31 cellular contexts compared by ENCODE assay signal in the genomic region with DNA sequence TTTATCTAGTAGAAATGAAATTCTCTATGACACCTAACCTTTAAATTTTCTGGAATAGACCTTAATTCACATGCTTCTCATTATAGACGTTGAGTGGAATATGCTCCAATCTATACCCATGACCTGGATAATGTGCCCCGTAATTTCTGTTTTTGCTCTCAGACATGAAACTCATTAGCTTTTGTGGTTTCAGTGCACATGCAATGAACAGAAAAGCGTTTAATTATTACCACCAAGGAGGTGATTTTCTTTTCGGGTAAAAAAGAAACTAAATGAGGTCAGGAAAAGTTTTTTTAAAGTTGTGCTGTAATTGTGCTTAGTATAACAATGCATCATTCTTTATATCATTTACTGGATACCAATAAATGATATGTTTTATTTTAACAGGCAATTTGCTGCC.
A peak's percentile ranks its signal among the peaks of the same experiment; 100 is the strongest.
DNase-seq lines count a peak whose midpoint lies in the region; ATAC-seq, FAIRE-seq and TF ChIP-seq lines count a peak whose summit lies in the region.
"Had no signal": no experiment of that assay in that cellular context is flagged by ENCODE, and none has a peak within 500 bp of the region (broad histone marks: within the 10 kb centered on the region; RNA-seq: fewer than 3 reads in every experiment).

No MANE protein-coding gene starts in this region.

- no peak overlapping the region for H3K9ac ChIP-seq in PC-3 (ENCODE audit: low read length)

- H3K4me3 ChIP-seq in PC-3 (ENCODE audit: low read length) (no peak overlapping the region), breast epithelium (no peak overlapping the region)
- H3K4me3 ChIP-seq: HAP-1, heart right ventricle, prostate gland, tibial nerve had no signal

- H3K9me3 Mint-ChIP-seq in activated naive CD8-positive, alpha-beta T cell treated with anti-CD3 and anti-CD28 coated beads, Interleukin-2, amount 50 U/mL, for 24 hours, result no peaks in the 10 kb centered on the region
- H3K9me3 Mint-ChIP-seq: T-helper 1 cell treated with Interleukin-12 subunit alpha and Interleukin-12 subunit beta and Interleukin-4 antibody, amounts not matched to agents 30 μg/mL and 1 μg/mL, for 36 hours had no signal

- no peaks in the 10 kb centered on the region for H3K9me2 ChIP-seq in PC-3 (replicated peaks; ENCODE audit: low read length)

- no peak overlapping the region for H2AFZ ChIP-seq in PC-3 (ENCODE audit: low read length)

- H3K27ac ChIP-seq in PC-3 (ENCODE audit: low read length) (no peak overlapping the region), breast epithelium (no peak overlapping the region)
- H3K27ac ChIP-seq: brain microvascular endothelial cell, heart right ventricle, neutrophil, prostate gland, tibial nerve, WERI-Rb-1 had no signal

- FAIRE-seq in GM12892 (lab: Jason Lieb, UNC), result no peak
- FAIRE-seq: HTR-8/SVneo had no signal

- H3K4me1 ChIP-seq in PC-3 (ENCODE audit: insufficient read depth, low read length) (no peaks in the 10 kb centered on the region), breast epithelium (no peaks in the 10 kb centered on the region)
- H3K4me1 ChIP-seq: Caco-2, heart right ventricle, prostate gland, tibial nerve had no signal

- H3K9me3 ChIP-seq in PC-3 (ENCODE audit: low read length) (no peaks in the 10 kb centered on the region), breast epithelium (no peaks in the 10 kb centered on the region)
- H3K9me3 ChIP-seq: Caco-2, HAP-1, heart right ventricle, neutrophil, prostate gland, tibial nerve had no signal

- no peak overlapping the region for H3K27ac Mint-ChIP-seq in activated naive CD8-positive, alpha-beta T cell treated with anti-CD3 and anti-CD28 coated beads, Interleukin-2, amount 50 U/mL, for 24 hours
- H3K27ac Mint-ChIP-seq: activated CD8-positive, alpha-beta memory T cell treated with anti-CD3 and anti-CD28 coated beads, Interleukin-2, amount 10 ng/mL, durations not matched to agents 7 days and 5 days; activated T-cell treated with anti-CD3 and anti-CD28 coated beads, Interleukin-2, amount 50 U/mL, for 72 hours; T-helper 1 cell treated with Interleukin-12 subunit alpha and Interleukin-12 subunit beta and Interleukin-4 antibody, amounts not matched to agents 30 μg/mL and 1 μg/mL, for 36 hours had no signal

- H3K36me3 ChIP-seq in PC-3 (ENCODE audit: low read depth, low read length) (no peaks in the 10 kb centered on the region), breast epithelium (no peaks in the 10 kb centered on the region)
- H3K36me3 ChIP-seq: brain microvascular endothelial cell, HAP-1, heart right ventricle, neutrophil, prostate gland, tibial nerve, WERI-Rb-1 had no signal

- POLR2A ChIA-PET in PC-3 (lab: Charles Lee; ENCODE audit: unreplicated experiment), result no interaction called here

- H3K4me1 Mint-ChIP-seq in activated naive CD8-positive, alpha-beta T cell treated with anti-CD3 and anti-CD28 coated beads, Interleukin-2, amount 50 U/mL, for 24 hours, result no peaks in the 10 kb centered on the region
- H3K4me1 Mint-ChIP-seq: activated CD8-positive, alpha-beta memory T cell treated with anti-CD3 and anti-CD28 coated beads, Interleukin-2, amount 10 ng/mL, durations not matched to agents 7 days and 5 days had no signal

- peak; percentile 66 for ATAC-seq in GM19025 (IDR thresholded peaks at IDR 0.05; ENCODE audit: low read depth, unreplicated experiment)
- peak; percentile 76 for ATAC-seq in HG02798 (IDR thresholded peaks at IDR 0.05; ENCODE audit: poor library complexity, unreplicated experiment)
- peak; percentile 77 for ATAC-seq in HG03432 (IDR thresholded peaks at IDR 0.05; ENCODE audit: unreplicated experiment)
- ATAC-seq in PC-3, result no peak
- no peak for ATAC-seq in activated naive CD8-positive, alpha-beta T cell treated with anti-CD3 and anti-CD28 coated beads, Interleukin-2, amount 50 U/mL, for 24 hours
- ATAC-seq: activated CD8-positive, alpha-beta memory T cell treated with anti-CD3 and anti-CD28 coated beads, Interleukin-2, amount 10 ng/mL, durations not matched to agents 7 days and 5 days; activated T-cell treated with anti-CD3 and anti-CD28 coated beads, Interleukin-2, amount 50 U/mL, for 72 hours; heart right ventricle; left cardiac atrium had no signal

- H3K79me2 ChIP-seq in PC-3 (ENCODE audit: low read length), result no peaks in the 10 kb centered on the region

- TF ChIP-seq POLR2A in GM12892 (IDR thresholded peaks at IDR 0.05; ENCODE audit: low read depth, low read length) (no peak), breast epithelium (IDR thresholded peaks at IDR 0.05) (no peak)

- no peak overlapping the region for H3K4me3 Mint-ChIP-seq in activated naive CD8-positive, alpha-beta T cell treated with anti-CD3 and anti-CD28 coated beads, Interleukin-2, amount 50 U/mL, for 24 hours
- H3K4me3 Mint-ChIP-seq: activated CD8-positive, alpha-beta memory T cell treated with anti-CD3 and anti-CD28 coated beads, Interleukin-2, amount 10 ng/mL, durations not matched to agents 7 days and 5 days; activated T-cell treated with anti-CD3 and anti-CD28 coated beads, Interleukin-2, amount 50 U/mL, for 72 hours; T-helper 1 cell treated with Interleukin-12 subunit alpha and Interleukin-12 subunit beta and Interleukin-4 antibody, amounts not matched to agents 30 μg/mL and 1 μg/mL, for 36 hours had no signal

- TF ChIP-seq CTCF in PC-3 (conservative IDR thresholded peaks at IDR 0.05; ENCODE audit: low read depth, low read length) (no peak), breast epithelium (IDR thresholded peaks at IDR 0.05) (no peak)

- BruUV-seq in PC-3 (replicated peaks; lab: Mats Ljungman, UMichigan), result no TSS peak

- no peak for DNase-seq in PC-3
- no peak for DNase-seq in GM12892 (ENCODE audit: insufficient read length)
- no peak for DNase-seq in activated naive CD8-positive, alpha-beta T cell treated with anti-CD3 and anti-CD28 coated beads, Interleukin-2, amount 50 U/mL, for 24 hours
- no peak for DNase-seq in NOMO-1 treated with DMSO at 0.1 percent for 48 hours (lab: John Stamatoyannopoulos, UW; ENCODE audit: unreplicated experiment)
- DNase-seq in breast epithelium (ENCODE audit: low spot score in 2 of 2), result no peak
- DNase-seq: activated CD4-positive, alpha-beta T cell treated with anti-CD3 and anti-CD28 coated beads, Interleukin-2, amount 50 U/mL, for 1 hour; activated CD8-positive, alpha-beta memory T cell treated with anti-CD3 and anti-CD28 coated beads, Interleukin-2, amount 10 ng/mL, durations not matched to agents 7 days and 5 days; activated naive CD4-positive, alpha-beta T cell treated with Interleukin-2 at 50 U/mL for 16 hours; activated T-cell treated with anti-CD3 and anti-CD28 coated beads, Interleukin-2, amount 50 U/mL, for 72 hours; brain microvascular endothelial cell; C1 segment of cervical spinal cord; Caco-2; DMS79 treated with DMSO at 0.1 percent for 48 hours; effector CD4-positive, alpha-beta T cell; erythroblast; heart right ventricle; KBM-7; left cardiac atrium; NCI-H146; NCI-H510A treated with DMSO at 0.1 percent for 48 hours; NK-92 treated with Interleukin-12 subunit alpha and Interleukin-12 subunit beta, amount 100 ng/mL, for 24 hours; WERI-Rb-1 had no signal

- H3F3A ChIP-seq in PC-3 (ENCODE audit: low read length, unreplicated experiment), result no peaks in the 10 kb centered on the region

- CTCF ChIA-PET in PC-3 (lab: Charles Lee), result no interaction called here

- intact Hi-C loops in PC-3 (cut with micrococcal nuclease), result no loop called here
- intact Hi-C loops in breast epithelium (cut with DNase I; ENCODE audit: low total_unique reads), result no loop called here

- H3K36me3 Mint-ChIP-seq in activated naive CD8-positive, alpha-beta T cell treated with anti-CD3 and anti-CD28 coated beads, Interleukin-2, amount 50 U/mL, for 24 hours (ENCODE audit: low read depth), result no peaks in the 10 kb centered on the region
- H3K36me3 Mint-ChIP-seq: activated CD8-positive, alpha-beta memory T cell treated with anti-CD3 and anti-CD28 coated beads, Interleukin-2, amount 10 ng/mL, durations not matched to agents 7 days and 5 days had no signal

- H3K27me3 Mint-ChIP-seq in activated naive CD8-positive, alpha-beta T cell treated with anti-CD3 and anti-CD28 coated beads, Interleukin-2, amount 50 U/mL, for 24 hours, result no peaks in the 10 kb centered on the region
- H3K27me3 Mint-ChIP-seq: activated CD8-positive, alpha-beta memory T cell treated with anti-CD3 and anti-CD28 coated beads, Interleukin-2, amount 10 ng/mL, durations not matched to agents 7 days and 5 days had no signal

- H3K4me2 ChIP-seq in PC-3 (ENCODE audit: low read length), result 0 out of 2 replicates have a peak overlapping the region, but pooled peaks have one; percentile 10

- H3K27me3 ChIP-seq in PC-3 (ENCODE audit: low read length) (peaks cover 45% of the 10 kb centered on the region), breast epithelium (no peaks in the 10 kb centered on the region)
- H3K27me3 ChIP-seq: brain microvascular endothelial cell, heart right ventricle, neutrophil, tibial nerve had no signal

- H4K20me1 ChIP-seq in PC-3 (ENCODE audit: low read length), result no peaks in the 10 kb centered on the region

Comparison
In these comparisons a context has a peak if more than half of its experiments do, and no peak if none do; other contexts are left out.
1. ATAC-seq: peak in GM19025 (single experiment), HG02798 (single experiment) and HG03432 (single experiment); none in PC-3 (single experiment) and activated naive CD8-positive, alpha-beta T cell treated with anti-CD3 and anti-CD28 coated beads, Interleukin-2, amount 50 U/mL, for 24 hours (single experiment).